In genomic region chr6:6654599-6655575, GRCh38 we compare ENCODE assay signal across 9 cellular contexts.
DNase-seq lines count a peak whose midpoint lies in the region; ATAC-seq and TF ChIP-seq lines count a peak whose summit lies in the region.
"Had no signal": no experiment of that assay in that cellular context is flagged by ENCODE, and none has a peak within 500 bp of the region (broad histone marks: within the 10 kb centered on the region; RNA-seq: fewer than 3 reads in every experiment).

No MANE protein-coding gene starts in this region.

- TF ChIP-seq EP300 in suprapubic skin (IDR thresholded peaks at IDR 0.05) (no peak), stomach (IDR thresholded peaks at IDR 0.05) (no peak)

- WGBS in right lobe of liver (ENCODE audit: insufficient coverage, low coverage, low lambda C conversion rate, missing lambda C conversion rate): 74% methylated on average over 11 of the region's 16 CpGs
- WGBS in suprapubic skin: 70% methylated on average over 16 of the region's 16 CpGs
- WGBS in stomach, 5 donors: 64 to 76% (median 71%) methylated on average over 16 of the region's 16 CpGs

- peaks cover 90% of the 10 kb centered on the region for H3K4me1 Mint-ChIP-seq in activated CD4-positive, alpha-beta T cell treated with anti-CD3 and anti-CD28 coated beads for 36 hours
- peaks cover 89% of the 10 kb centered on the region for H3K4me1 Mint-ChIP-seq in activated T-helper 2 cell treated with anti-CD3 and anti-CD28 coated beads, Interferon-gamma antibody, Interleukin-2, Interleukin-4, amounts not matched to agents 10 μg/mL and 5 μg/mL and 100 μg/mL, durations not matched to agents 14 hours and 24 hours and 36 hours (ENCODE audit: low read depth)

- H3K27me3 ChIP-seq in right lobe of liver: no peaks in the 10 kb centered on the region
- no peaks in the 10 kb centered on the region for H3K27me3 ChIP-seq in suprapubic skin
- no peaks in the 10 kb centered on the region for H3K27me3 ChIP-seq in stomach

- no peaks in the 10 kb centered on the region for H3K36me3 ChIP-seq in right lobe of liver
- no peaks in the 10 kb centered on the region for H3K36me3 ChIP-seq in suprapubic skin
- no peaks in the 10 kb centered on the region for H3K36me3 ChIP-seq in stomach

- POLR2A ChIA-PET in activated CD4-positive, alpha-beta T cell treated with anti-CD3 and anti-CD28 coated beads for 36 hours (lab: Charles Lee): no interaction called here

- H3K9me3 ChIP-seq in right lobe of liver: no peaks in the 10 kb centered on the region
- H3K9me3 ChIP-seq in suprapubic skin: no peaks in the 10 kb centered on the region
- no peaks in the 10 kb centered on the region for H3K9me3 ChIP-seq in stomach

- H3K27me3 Mint-ChIP-seq in activated CD4-positive, alpha-beta T cell treated with anti-CD3 and anti-CD28 coated beads for 36 hours: no peaks in the 10 kb centered on the region
- no peaks in the 10 kb centered on the region for H3K27me3 Mint-ChIP-seq in activated T-helper 2 cell treated with anti-CD3 and anti-CD28 coated beads, Interferon-gamma antibody, Interleukin-2, Interleukin-4, amounts not matched to agents 10 μg/mL and 5 μg/mL and 100 μg/mL, durations not matched to agents 14 hours and 24 hours and 36 hours (ENCODE audit: low read depth)

- peak; percentile 53 for ATAC-seq in activated CD4-positive, alpha-beta T cell treated with anti-CD3 and anti-CD28 coated beads for 36 hours
- ATAC-seq in right lobe of liver: peak; percentile 68 to 74 (median 72)
- no peak for ATAC-seq in GM21423 (IDR thresholded peaks at IDR 0.05; ENCODE audit: unreplicated experiment)

- H3K4me1 ChIP-seq in right lobe of liver (no peaks in the 10 kb centered on the region), suprapubic skin (peaks cover 8% of the 10 kb centered on the region), stomach (peaks cover 0 to 11% (median 0%) of the 10 kb centered on the region in 4 donors)

- TF ChIP-seq CTCF in right lobe of liver (IDR thresholded peaks at IDR 0.05) (no peak), suprapubic skin (IDR thresholded peaks at IDR 0.05) (no peak), stomach (IDR thresholded peaks at IDR 0.05) (no peak)

- peak overlapping the region; percentile 5 for H3K4me3 Mint-ChIP-seq in activated CD4-positive, alpha-beta T cell treated with anti-CD3 and anti-CD28 coated beads for 36 hours
- peak overlapping the region; percentile 66 for H3K4me3 Mint-ChIP-seq in activated T-helper 2 cell treated with anti-CD3 and anti-CD28 coated beads, Interferon-gamma antibody, Interleukin-2, Interleukin-4, amounts not matched to agents 10 μg/mL and 5 μg/mL and 100 μg/mL, durations not matched to agents 14 hours and 24 hours and 36 hours (ENCODE audit: low read depth)
- H3K4me3 Mint-ChIP-seq: type B pancreatic cell had no signal

- peak overlapping the region; percentile 95 for H3K27ac Mint-ChIP-seq in activated CD4-positive, alpha-beta T cell treated with anti-CD3 and anti-CD28 coated beads for 36 hours
- peak overlapping the region; percentile 99 for H3K27ac Mint-ChIP-seq in activated T-helper 2 cell treated with anti-CD3 and anti-CD28 coated beads, Interferon-gamma antibody, Interleukin-2, Interleukin-4, amounts not matched to agents 10 μg/mL and 5 μg/mL and 100 μg/mL, durations not matched to agents 14 hours and 24 hours and 36 hours

- CTCF ChIA-PET in activated CD4-positive, alpha-beta T cell treated with anti-CD3 and anti-CD28 coated beads for 36 hours (lab: Charles Lee): interaction anchor here (0.7 to 0.8 kb wide), 3 partner anchors 31 to 498 kb away, joined by 3 read pairs; no protein-coding TSS in a partner anchor

- no peak for TF ChIP-seq POLR2A in right lobe of liver (IDR thresholded peaks at IDR 0.05)
- no peak for TF ChIP-seq POLR2A in suprapubic skin (IDR thresholded peaks at IDR 0.05)
- TF ChIP-seq POLR2A in stomach (IDR thresholded peaks at IDR 0.05): no peak

- H3K9me3 Mint-ChIP-seq in activated CD4-positive, alpha-beta T cell treated with anti-CD3 and anti-CD28 coated beads for 36 hours (ENCODE audit: low read depth): peaks cover 7% of the 10 kb centered on the region
- no peaks in the 10 kb centered on the region for H3K9me3 Mint-ChIP-seq in activated T-helper 2 cell treated with anti-CD3 and anti-CD28 coated beads, Interferon-gamma antibody, Interleukin-2, Interleukin-4, amounts not matched to agents 10 μg/mL and 5 μg/mL and 100 μg/mL, durations not matched to agents 14 hours and 24 hours and 36 hours
- H3K9me3 Mint-ChIP-seq: type B pancreatic cell had no signal

- H3K36me3 Mint-ChIP-seq in activated CD4-positive, alpha-beta T cell treated with anti-CD3 and anti-CD28 coated beads for 36 hours (ENCODE audit: low read depth): peaks cover 12% of the 10 kb centered on the region
- peaks cover 31% of the 10 kb centered on the region for H3K36me3 Mint-ChIP-seq in activated T-helper 2 cell treated with anti-CD3 and anti-CD28 coated beads, Interferon-gamma antibody, Interleukin-2, Interleukin-4, amounts not matched to agents 10 μg/mL and 5 μg/mL and 100 μg/mL, durations not matched to agents 14 hours and 24 hours and 36 hours (ENCODE audit: low read depth)
- H3K36me3 Mint-ChIP-seq: type B pancreatic cell had no signal

- intact Hi-C loops in activated CD4-positive, alpha-beta T cell treated with anti-CD3 and anti-CD28 coated beads for 36 hours (cut with DNase I, micrococcal nuclease): loop anchor here (5.0 kb wide), 2 partner anchors 98 to 937 kb away; partner anchors contain the start of gene SNRNP48 (in 1 of the 2)
- intact Hi-C loops in activated T-helper 2 cell treated with anti-CD3 and anti-CD28 coated beads, Interferon-gamma antibody, Interleukin-2, Interleukin-4, amounts not matched to agents 10 μg/mL and 5 μg/mL and 100 μg/mL, durations not matched to agents 14 hours and 24 hours and 36 hours (cut with micrococcal nuclease): loop anchor here (2.0 to 10.0 kb wide), 4 partner anchors 40 to 740 kb away; no protein-coding TSS in a partner anchor
- intact Hi-C loops in right lobe of liver (cut with DNase I): no loop called here
- intact Hi-C loops in stomach (cut with DNase I; ENCODE audit: low total_unique reads): no loop called here

- H3K27ac ChIP-seq in right lobe of liver (peak overlapping the region in 1 of 3 donors; percentile 66), suprapubic skin (peak overlapping the region; percentile 11), stomach (peak overlapping the region in 2 of 5 donors; percentile 28 to 46)

- no peak overlapping the region for H3K4me3 ChIP-seq in right lobe of liver
- no peak overlapping the region for H3K4me3 ChIP-seq in suprapubic skin
- H3K4me3 ChIP-seq in stomach: no peak overlapping the region

- DNase-seq in activated CD4-positive, alpha-beta T cell treated with anti-CD3 and anti-CD28 coated beads for 36 hours: peak; percentile 65
- no peak for DNase-seq in activated CD4-positive, alpha-beta T cell treated with anti-CD3 and anti-CD28 coated beads, Interleukin-2, amount 50 U/mL, for 1 hour
- DNase-seq in activated T-helper 2 cell treated with anti-CD3 and anti-CD28 coated beads, Interferon-gamma antibody, Interleukin-2, Interleukin-4, amounts not matched to agents 10 μg/mL and 5 μg/mL and 100 μg/mL, durations not matched to agents 14 hours and 24 hours and 36 hours (ENCODE audit: low spot score): peak; percentile 43
- DNase-seq in right lobe of liver: no peak
- no peak for DNase-seq in suprapubic skin (ENCODE audit: low spot score in 2 of 2)
- DNase-seq in mucosa of gallbladder (ENCODE audit: low spot score): no peak
- no peak for DNase-seq in stomach

Comparison
In these comparisons a context has a peak if more than half of its experiments do, and no peak if none do; other contexts are left out.
1. DNase-seq: peak in activated CD4-positive, alpha-beta T cell treated with anti-CD3 and anti-CD28 coated beads for 36 hours (single experiment) and activated T-helper 2 cell treated with anti-CD3 and anti-CD28 coated beads, Interferon-gamma antibody, Interleukin-2, Interleukin-4, amounts not matched to agents 10 μg/mL and 5 μg/mL and 100 μg/mL, durations not matched to agents 14 hours and 24 hours and 36 hours (single experiment); none in activated CD4-positive, alpha-beta T cell treated with anti-CD3 and anti-CD28 coated beads, Interleukin-2, amount 50 U/mL, for 1 hour (single experiment), right lobe of liver (0 of 3), suprapubic skin (0 of 2), mucosa of gallbladder (single experiment) and stomach (single experiment).
2. intact Hi-C loops: an anchor here in activated CD4-positive, alpha-beta T cell treated with anti-CD3 and anti-CD28 coated beads for 36 hours (5.0 kb wide) and activated T-helper 2 cell treated with anti-CD3 and anti-CD28 coated beads, Interferon-gamma antibody, Interleukin-2, Interleukin-4, amounts not matched to agents 10 μg/mL and 5 μg/mL and 100 μg/mL, durations not matched to agents 14 hours and 24 hours and 36 hours (2.0 to 10.0 kb wide); none called in right lobe of liver and stomach.